In the genomic region with DNA sequence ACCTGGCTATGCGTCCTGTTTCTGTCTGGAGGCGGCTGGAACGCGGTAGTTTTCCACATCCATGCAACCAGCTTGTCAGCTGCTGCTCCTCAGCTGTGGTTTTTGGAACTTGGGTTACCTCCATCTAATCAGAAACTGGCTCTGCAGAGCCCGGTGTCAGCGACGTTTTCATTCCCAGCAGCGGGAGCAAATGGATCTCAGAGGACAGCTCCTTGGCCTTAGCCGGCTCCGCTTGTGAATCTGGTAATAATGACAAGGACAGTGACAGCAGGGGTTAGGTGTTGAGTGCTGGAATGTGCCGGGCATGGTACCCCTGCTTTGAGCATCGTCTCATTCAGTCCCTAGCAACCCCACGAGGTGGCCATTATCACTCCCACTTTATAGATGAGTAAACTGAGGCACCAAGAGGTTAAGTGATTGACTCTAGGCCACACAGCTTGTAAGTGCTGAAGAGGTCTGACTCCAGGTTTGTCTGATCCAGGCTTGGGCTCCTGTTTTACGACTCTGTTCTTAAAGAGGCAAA, we compare ENCODE assay signal across 8 cellular contexts. TPM values are rescaled to one million over a fixed set of nuclear protein-coding genes. Genes with fewer than 3 reads are reported as not detected.
DNase-seq lines count a peak whose midpoint lies in the region; ATAC-seq and TF ChIP-seq lines count a peak whose summit lies in the region.

No MANE protein-coding gene starts in this region.

- no peaks in the 10 kb centered on the region for H3K9me3 ChIP-seq in BLaER1
- no peaks in the 10 kb centered on the region for H3K9me3 ChIP-seq in KOPT-K1 (ENCODE audit: insufficient read depth, low read length, poor library complexity, severe bottlenecking)
- H3K9me3 ChIP-seq in mucosa of descending colon = no peaks in the 10 kb centered on the region

- H3K4me1 Mint-ChIP-seq in natural killer cell = peaks cover 5 to 18% of the 10 kb centered on the region in 2 donors
- H3K4me1 Mint-ChIP-seq in chondrocyte (ENCODE audit: low read depth) = no peaks in the 10 kb centered on the region

- peak overlapping the region; percentile 98 for H3K4me2 ChIP-seq in BLaER1

- H3K4me1 ChIP-seq in BLaER1 = peaks cover 67% of the 10 kb centered on the region
- H3K4me1 ChIP-seq in mucosa of descending colon (ENCODE audit: low read depth) = peaks cover 65% of the 10 kb centered on the region

- H3K27me3 Mint-ChIP-seq in natural killer cell (ENCODE audit: low read depth in 2 of 2) = no peaks in the 10 kb centered on the region
- H3K27me3 Mint-ChIP-seq in chondrocyte (ENCODE audit: low read depth) = peaks cover 37% of the 10 kb centered on the region

- H3K9me3 Mint-ChIP-seq in natural killer cell (no peaks in the 10 kb centered on the region), chondrocyte (ENCODE audit: low read depth) (no peaks in the 10 kb centered on the region)

- peaks cover 58% of the 10 kb centered on the region for H4K20me1 ChIP-seq in BLaER1

- H3K4me3 ChIP-seq in BLaER1 = peak overlapping the region; percentile 86
- H3K4me3 ChIP-seq in coronary artery = peak overlapping the region; percentile 79
- H3K4me3 ChIP-seq in mucosa of descending colon = no peak overlapping the region

- H3K4me3 Mint-ChIP-seq in natural killer cell (peak overlapping the region; percentile 47), chondrocyte (ENCODE audit: unreplicated experiment) (no peak overlapping the region)

- peaks cover 21% of the 10 kb centered on the region for H3K36me3 ChIP-seq in BLaER1
- peaks cover 42% of the 10 kb centered on the region; the same call in 1 of the 2 replicates for H3K36me3 ChIP-seq in KOPT-K1 (ENCODE audit: insufficient read depth, low read length)
- no peaks in the 10 kb centered on the region for H3K36me3 ChIP-seq in mucosa of descending colon (ENCODE audit: low read depth)

- intact Hi-C loops in natural killer cell (cut with micrococcal nuclease) (no loop called here), mucosa of descending colon (cut with DNase I, micrococcal nuclease) (no loop called here)

- peak overlapping the region; percentile 89 for H3K9ac ChIP-seq in BLaER1

- DNase-seq in coronary artery (ENCODE audit: low spot score) (no peak), natural killer cell (no peak), chondrocyte (ENCODE audit: low spot score) (no peak), mucosa of descending colon (no peak), 8988T (no peak)
- no peak for DNase-seq in activated effector memory CD4-positive, alpha-beta T cell treated with anti-CD3 and anti-CD28 coated beads, Interleukin-2, amount 50 U/mL, for 16 hours

- H3K27ac Mint-ChIP-seq in natural killer cell = no peak overlapping the region
- no peak overlapping the region for H3K27ac Mint-ChIP-seq in chondrocyte (ENCODE audit: unreplicated experiment)

- TF ChIP-seq CTCF in coronary artery (IDR thresholded peaks at IDR 0.05) (no peak), natural killer cell (IDR thresholded peaks at IDR 0.05) (no peak), chondrocyte (IDR thresholded peaks at IDR 0.05) (no peak), mucosa of descending colon (IDR thresholded peaks at IDR 0.05) (no peak)

- ATAC-seq in natural killer cell (no peak), mucosa of descending colon (no peak)

- peaks cover 30% of the 10 kb centered on the region for H3K27me3 ChIP-seq in BLaER1

- peak overlapping the region; percentile 84 for H3K27ac ChIP-seq in BLaER1
- peak overlapping the region; percentile 85 for H3K27ac ChIP-seq in KOPT-K1 (ENCODE audit: low read depth, low read length, poor library complexity, severe bottlenecking)
- no peak overlapping the region for H3K27ac ChIP-seq in coronary artery

- H3K36me3 Mint-ChIP-seq in natural killer cell (no peaks in the 10 kb centered on the region), chondrocyte (ENCODE audit: low read depth) (no peaks in the 10 kb centered on the region)

RNA-seq across cellular contexts. Expression of gene SLCO4A1, which starts 1.3 kb away (rescaled TPM):
- 1 to 10 TPM in 2 of 3 donors, under 1 TPM in 1; 0.59 to 1.4 (median 1.1) TPM for total RNA-seq in natural killer cell
- not detected in 3 replicates for total RNA-seq in chondrocyte
- 10 to 100 TPM; 13.3 to 18.5 (median 15.0) TPM for total RNA-seq in mucosa of descending colon

Comparison
In these comparisons a context has a peak if more than half of its experiments do, and no peak if none do; other contexts are left out.
1. H3K27ac ChIP-seq: peak in BLaER1 (single experiment) and KOPT-K1 (single experiment); none in coronary artery (0 of 2).
2. RNA of gene SLCO4A1, which starts 1.3 kb away (total RNA-seq): 13.3 to 18.5 TPM in mucosa of descending colon; 0.59 to 1.4 TPM in natural killer cell and not detected in chondrocyte; every median in the first group is over 4 times any median in the second.